In genomic region chr19:42450314-42450934, GRCh38 we compare ENCODE assay signal across 1 cellular context.
TF ChIP-seq lines count a peak whose summit lies in the region.

No MANE protein-coding gene starts in this region.

TF ChIP-seq in K562, 482 proteins besides CTCF, POLR2A, EP300 and RAD21 (continued from another document and continues in another):
- TF ChIP-seq ZNF407 (IDR thresholded peaks at IDR 0.05; ENCODE audit: low read depth) (no peak), FOXK1 (CRISPR knock-in tag; IDR thresholded peaks at IDR 0.05; ENCODE audit: borderline replicate concordance) (no peak), ZEB2 (IDR thresholded peaks at IDR 0.05) (peak; percentile 47; the same call in 1 of the 2 replicates), XRCC4 (IDR thresholded peaks at IDR 0.05; ENCODE audit: extremely low read depth, insufficient read depth, insufficient read length) (no peak), TAF15 (IDR thresholded peaks at IDR 0.05; ENCODE audit: low read depth, low read length) (no peak), SMARCE1 (IDR thresholded peaks at IDR 0.05) (peak; percentile 73; the same call in 1 of the 2 replicates), NFIX (CRISPR knock-in tag; IDR thresholded peaks at IDR 0.05; ENCODE audit: low read depth) (0 out of 2 replicates have a peak, but pooled peaks have one; percentile 3), SPI1 (IDR thresholded peaks at IDR 0.05; ENCODE audit: borderline replicate concordance, low read depth, low read length) (peak; percentile 88), TAF9B (IDR thresholded peaks at IDR 0.05; ENCODE audit: partially characterized antibody) (no peak), CAMTA2 (CRISPR knock-in tag; conservative IDR thresholded peaks at IDR 0.05) (no peak), SMC3 (conservative IDR thresholded peaks at IDR 0.05; ENCODE audit: insufficient read depth, low read depth, low read length) (peak; percentile 88), RBM15 (IDR thresholded peaks at IDR 0.05; ENCODE audit: insufficient read depth, low read length) (no peak), ZNF239 (CRISPR knock-in tag; IDR thresholded peaks at IDR 0.05) (no peak), ZFP36 (IDR thresholded peaks at IDR 0.05; ENCODE audit: low read depth, low read length, partially characterized antibody) (peak; percentile 21), PBX2 (CRISPR knock-in tag; IDR thresholded peaks at IDR 0.05; ENCODE audit: low read depth) (no peak), PBX2 (tag; conservative IDR thresholded peaks at IDR 0.05; ENCODE audit: low read depth) (peak; percentile 46; the same call in 1 of the 2 replicates), ZNF311 (CRISPR knock-in tag; IDR thresholded peaks at IDR 0.05) (no peak), ZSCAN32 (CRISPR knock-in tag; IDR thresholded peaks at IDR 0.05) (no peak), TOE1 (IDR thresholded peaks at IDR 0.05; ENCODE audit: borderline replicate concordance) (no peak), TOE1 (CRISPR knock-in tag; IDR thresholded peaks at IDR 0.05; ENCODE audit: borderline replicate concordance, low read depth) (no peak), SMARCC2 (IDR thresholded peaks at IDR 0.05; ENCODE audit: low read depth) (no peak), JUND (IDR thresholded peaks at IDR 0.05; ENCODE audit: borderline replicate concordance, low read depth, low read length) (peak; percentile 70), JUND (tag; IDR thresholded peaks at IDR 0.05; ENCODE audit: borderline replicate concordance, low read depth, low read length) (peak; percentile 51; the same call in 1 of the 3 replicates), ZNF639 (CRISPR knock-in tag; conservative IDR thresholded peaks at IDR 0.05 in 1 of 2, IDR thresholded peaks at IDR 0.05 in 1 of 2) (no peak), MAZ (CRISPR knock-in tag; conservative IDR thresholded peaks at IDR 0.05 in 1 of 2, IDR thresholded peaks at IDR 0.05 in 1 of 2) (peak in 1 of 2 experiments; percentile 54; a peak in 2 of 4 replicates), GATAD2A (IDR thresholded peaks at IDR 0.05) (no peak), RREB1 (CRISPR knock-in tag; IDR thresholded peaks at IDR 0.05) (no peak), ZNF780A (CRISPR knock-in tag; IDR thresholded peaks at IDR 0.05) (no peak), ZNF586 (CRISPR knock-in tag; conservative IDR thresholded peaks at IDR 0.05) (no peak), AFF1 (IDR thresholded peaks at IDR 0.05; ENCODE audit: low read depth in 1 of 2, partially characterized antibody in 2 of 2) (peak in 1 of 2 experiments; percentile 31), ETS2 (tag; IDR thresholded peaks at IDR 0.05; ENCODE audit: borderline replicate concordance, poor library complexity, severe bottlenecking) (no peak), ID3 (CRISPR knock-in tag; IDR thresholded peaks at IDR 0.05) (no peak), ID3 (tag; IDR thresholded peaks at IDR 0.05) (0 out of 2 replicates have a peak, but pooled peaks have one; percentile 57), SNRNP70 (optimal IDR thresholded peaks at IDR 0.05; ENCODE audit: low read depth, low read length) (no peak), GTF2A2 (tag; IDR thresholded peaks at IDR 0.05) (no peak), ATF1 (CRISPR knock-in tag; IDR thresholded peaks at IDR 0.05) (no peak), ATF1 (tag; IDR thresholded peaks at IDR 0.05) (peak; percentile 78), SRF (CRISPR knock-in tag; IDR thresholded peaks at IDR 0.05) (peak in 1 of 2 experiments; percentile 70; a peak in 2 of 4 replicates)
